27 cellular contexts compared by ENCODE assay signal in genomic region chrX:122878269-122878668, GRCh38.
"Had no signal": no experiment of that assay in that cellular context is flagged by ENCODE, and none has a peak within 500 bp of the region (broad histone marks: within the 10 kb centered on the region; RNA-seq: fewer than 3 reads in every experiment).

No MANE protein-coding gene starts in this region.

- H3K9me3 ChIP-seq: neutrophil, ovary, psoas muscle, right lobe of liver, sigmoid colon, thoracic aorta, thyroid gland, upper lobe of left lung, vagina had no signal

- H3K4me3 ChIP-seq: ovary, psoas muscle, right lobe of liver, sigmoid colon, stomach, thoracic aorta, thyroid gland, tibial nerve, upper lobe of left lung, vagina had no signal

- H2AFZ ChIP-seq: parathyroid adenoma had no signal

- FAIRE-seq: urothelium cell line had no signal

- H3K9ac ChIP-seq: parathyroid adenoma had no signal

- H3K36me3 ChIP-seq: neutrophil, ovary, right lobe of liver, sigmoid colon, stomach, thoracic aorta, thyroid gland, tibial nerve, upper lobe of left lung, vagina had no signal

- ATAC-seq: natural killer cell treated with Interleukin-12 subunit alpha and Interleukin-12 subunit beta and Interleukin-15 and Interleukin-18, amount 100 ng/mL, for 72 hours; psoas muscle; right cardiac atrium; stimulated activated effector memory CD8-positive, alpha-beta T cell treated with anti-CD3 and anti-CD28 coated beads, Interleukin-12 subunit alpha, Interleukin-12 subunit beta, amount 100 ng/mL, for 72 hours; stimulated activated naive B cell treated with anti-CD40 and anti-IgM and Interleukin-4, amounts not matched to agents 10 μg/mL and 1 μg/mL and 100 μg/mL, for 72 hours had no signal

- H3K79me2 ChIP-seq: parathyroid adenoma had no signal

- H3K27me3 ChIP-seq: neutrophil, ovary, right lobe of liver, sigmoid colon, stomach, thyroid gland, tibial nerve, upper lobe of left lung, vagina had no signal

- H3K27ac ChIP-seq: neutrophil, ovary, parathyroid adenoma, psoas muscle, right lobe of liver, sigmoid colon, stomach, thoracic aorta, thyroid gland, tibial nerve, upper lobe of left lung, vagina had no signal

- DNase-seq: nephron progenitor cell; nucleus accumbens; ovary; posterior cingulate gyrus; psoas muscle; right cardiac atrium; right lobe of liver; sigmoid colon; small intestine; stimulated activated CD4-positive, alpha-beta T cell treated with anti-CD3 and anti-CD28 coated beads, Interleukin-15, amount 100 ng/mL, for 24 hours; stimulated activated CD4-positive, alpha-beta T cell treated with anti-CD3 and anti-CD28 coated beads, Interleukin-2, amount 100 ng/mL, for 24 hours; stimulated activated CD4-positive, alpha-beta T cell treated with anti-CD3 and anti-CD28 coated beads, Interleukin-2, amount 100 ng/mL, for 48 hours; stimulated activated CD4-positive, alpha-beta T cell treated with anti-CD3 and anti-CD28 coated beads, Interleukin-4, amount 100 ng/mL, for 24 hours; stimulated activated naive B cell treated with anti-CD40 and anti-IgM and Interleukin-4, amounts not matched to agents 10 μg/mL and 1 μg/mL and 100 μg/mL, for 72 hours; stimulated activated naive CD4-positive, alpha-beta T cell treated with Interleukin-2 at 50 U/mL for 16 hours; stomach; thyroid gland; trophoblast cell; upper lobe of left lung had no signal

- H3K4me1 ChIP-seq: parathyroid adenoma, psoas muscle, right lobe of liver, sigmoid colon, stomach, thyroid gland, tibial nerve, upper lobe of left lung, vagina had no signal
